ENCODE assay signal across 8 cellular contexts in the genomic region with DNA sequence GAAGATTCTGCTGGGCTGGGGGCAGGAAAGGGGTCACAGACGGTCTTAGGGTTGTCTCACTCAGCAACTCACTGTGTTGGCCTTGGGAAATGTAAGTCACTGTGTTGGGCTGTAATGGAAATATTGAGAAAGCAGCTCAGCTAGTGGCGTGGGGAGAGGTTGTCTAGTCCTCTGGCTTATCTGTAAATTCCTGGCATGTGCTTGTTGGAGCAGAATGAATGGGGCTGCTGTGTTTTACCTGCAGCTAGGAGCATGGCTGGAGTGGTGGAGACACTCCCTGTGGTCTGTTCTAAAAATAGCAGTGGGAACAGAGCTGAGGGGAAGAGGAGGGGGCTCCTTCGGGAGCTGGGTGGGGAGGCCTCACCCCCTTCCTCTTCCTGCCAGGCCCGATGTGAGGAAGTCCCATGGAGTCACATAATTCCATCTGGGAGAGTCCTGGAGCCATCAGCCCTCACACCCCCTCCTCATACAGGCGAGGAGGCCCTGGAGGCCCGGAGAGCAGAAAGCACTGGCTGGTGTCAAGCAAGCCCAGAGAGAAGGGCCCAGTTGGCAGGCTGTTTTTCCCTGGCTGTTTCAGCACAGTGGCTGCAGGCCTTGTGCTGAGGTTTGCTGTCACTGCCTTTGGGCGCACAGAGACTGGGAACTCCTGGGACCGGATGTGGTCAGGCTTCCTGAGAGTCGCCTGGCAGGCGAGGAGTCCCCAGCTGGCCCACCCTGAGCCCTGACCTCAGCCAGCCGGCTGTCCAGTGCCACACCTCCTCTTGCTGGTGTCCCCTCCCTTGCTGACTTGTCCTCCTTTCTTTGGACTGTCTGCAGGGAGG.
DNase-seq lines count a peak whose midpoint lies in the region; ATAC-seq and TF ChIP-seq lines count a peak whose summit lies in the region.

No MANE protein-coding gene starts in this region.

- H3K4me1 ChIP-seq in HUES6 (ENCODE audit: control insufficient read depth, insufficient read depth, low read length) (peaks cover 15% of the 10 kb centered on the region; the same call in 1 of the 2 replicates), neutrophil (ENCODE audit: control insufficient read depth in 1 of 2, insufficient read depth in 1 of 2, low read depth in 1 of 2, low read length in 1 of 2) (peaks cover 12 to 13% of the 10 kb centered on the region in 2 experiments)

- H3K4me3 ChIP-seq in HUES6 (ENCODE audit: low read depth, low read length) (no peak overlapping the region), neutrophil (ENCODE audit: low read depth in 1 of 2, low read length in 1 of 2) (no peak overlapping the region)

- POLR2A ChIA-PET in activated CD4-positive, alpha-beta memory T cell treated with anti-CD3 and anti-CD28 coated beads, Interleukin-2, amount 10 ng/mL, durations not matched to agents 7 days and 5 days (lab: Charles Lee), result no interaction called here

- H3K4me1 Mint-ChIP-seq in activated CD4-positive, alpha-beta memory T cell treated with anti-CD3 and anti-CD28 coated beads, Interleukin-2, amount 10 ng/mL, durations not matched to agents 7 days and 5 days, result peaks cover 20% of the 10 kb centered on the region

- ATAC-seq in HG03135 (IDR thresholded peaks at IDR 0.05; ENCODE audit: unreplicated experiment) (no peak), GM18502 (IDR thresholded peaks at IDR 0.05; ENCODE audit: poor library complexity, unreplicated experiment) (no peak), GM21526 (IDR thresholded peaks at IDR 0.05; ENCODE audit: low FRiP score, unreplicated experiment) (no peak)

- no peak overlapping the region; the same call in 1 of the 2 replicates for H3K27ac ChIP-seq in HUES6 (ENCODE audit: low read depth, low read length)
- H3K27ac ChIP-seq in neutrophil, result peak overlapping the region; percentile 33

- no peak overlapping the region for H3K4me3 Mint-ChIP-seq in activated CD4-positive, alpha-beta memory T cell treated with anti-CD3 and anti-CD28 coated beads, Interleukin-2, amount 10 ng/mL, durations not matched to agents 7 days and 5 days

- H3K27me3 ChIP-seq in HUES6 (ENCODE audit: control insufficient read depth, insufficient read depth, low read length), result no peaks in the 10 kb centered on the region
- H3K27me3 ChIP-seq in neutrophil, result no peaks in the 10 kb centered on the region

- H3K27ac Mint-ChIP-seq in activated CD4-positive, alpha-beta memory T cell treated with anti-CD3 and anti-CD28 coated beads, Interleukin-2, amount 10 ng/mL, durations not matched to agents 7 days and 5 days, result peak overlapping the region; percentile 6

- no peak for DNase-seq in activated CD4-positive, alpha-beta memory T cell treated with anti-CD3 and anti-CD28 coated beads, Interleukin-2, amount 10 ng/mL, durations not matched to agents 7 days and 5 days
- peak; percentile 34 for DNase-seq in fibroblast of peridontal ligament (ENCODE audit: extremely low read depth)
- no peak for DNase-seq in foreskin melanocyte

- no peaks in the 10 kb centered on the region for H3K36me3 ChIP-seq in HUES6 (ENCODE audit: control insufficient read depth, insufficient read depth, low read length)
- no peaks in the 10 kb centered on the region for H3K36me3 ChIP-seq in neutrophil

- no peaks in the 10 kb centered on the region for H3K9me3 ChIP-seq in HUES6 (ENCODE audit: control insufficient read depth, insufficient read depth, low read depth, low read length)
- H3K9me3 ChIP-seq in neutrophil, result no peaks in the 10 kb centered on the region

- TF ChIP-seq CTCF in neutrophil (IDR thresholded peaks at IDR 0.05), result no peak

- peak overlapping the region; percentile 12 for H3K9ac ChIP-seq in HUES6 (ENCODE audit: low read length)

- H3K36me3 Mint-ChIP-seq in activated CD4-positive, alpha-beta memory T cell treated with anti-CD3 and anti-CD28 coated beads, Interleukin-2, amount 10 ng/mL, durations not matched to agents 7 days and 5 days (ENCODE audit: low read depth), result no peaks in the 10 kb centered on the region

- H3K9me3 Mint-ChIP-seq in activated CD4-positive, alpha-beta memory T cell treated with anti-CD3 and anti-CD28 coated beads, Interleukin-2, amount 10 ng/mL, durations not matched to agents 7 days and 5 days, result no peaks in the 10 kb centered on the region

- CTCF ChIA-PET in activated CD4-positive, alpha-beta memory T cell treated with anti-CD3 and anti-CD28 coated beads, Interleukin-2, amount 10 ng/mL, durations not matched to agents 7 days and 5 days (lab: Charles Lee), result interaction anchor here (0.9 kb wide), 1 partner anchor 42 kb away, joined by 3 read pairs; no protein-coding TSS in a partner anchor

- no peaks in the 10 kb centered on the region for H3K27me3 Mint-ChIP-seq in activated CD4-positive, alpha-beta memory T cell treated with anti-CD3 and anti-CD28 coated beads, Interleukin-2, amount 10 ng/mL, durations not matched to agents 7 days and 5 days
